Comparison of ENCODE assay signal across 1 cellular context in genomic region chr3:179272385-179272784, GRCh38.
TF ChIP-seq lines count a peak whose summit lies in the region.

No MANE protein-coding gene starts in this region.

TF ChIP-seq in K562, 482 proteins besides CTCF, POLR2A, EP300 and RAD21 (continued from another document):
- TF ChIP-seq ZC3H4 (CRISPR knock-in tag; IDR thresholded peaks at IDR 0.05; ENCODE audit: borderline replicate concordance) = no peak
- no peak for TF ChIP-seq POLR2AphosphoS2 (IDR thresholded peaks at IDR 0.05; ENCODE audit: low read length)
- no peak for TF ChIP-seq ZBTB34 (CRISPR knock-in tag; IDR thresholded peaks at IDR 0.05)
- TF ChIP-seq E2F4 (CRISPR knock-in tag; IDR thresholded peaks at IDR 0.05; ENCODE audit: low read depth) = no peak
- no peak for TF ChIP-seq CBX2 (IDR thresholded peaks at IDR 0.05; ENCODE audit: insufficient read depth, low read length, poor library complexity, severe bottlenecking)
- TF ChIP-seq ZNF184 (CRISPR knock-in tag; IDR thresholded peaks at IDR 0.05) = no peak
- no peak for TF ChIP-seq TGIF2 (CRISPR knock-in tag; IDR thresholded peaks at IDR 0.05)
- TF ChIP-seq ESRRA (IDR thresholded peaks at IDR 0.05; ENCODE audit: borderline replicate concordance, low read depth) = no peak
- TF ChIP-seq ARID2 (IDR thresholded peaks at IDR 0.05) = no peak
- TF ChIP-seq POLR2B (IDR thresholded peaks at IDR 0.05; ENCODE audit: low read depth, partially characterized antibody) = no peak
